Comparison of ENCODE assay signal across 8 cellular contexts in genomic region chr11:18394928-18395734, GRCh38. TPM values are rescaled to one million over a fixed set of nuclear protein-coding genes. Genes with fewer than 3 reads are reported as not detected.
DNase-seq lines count a peak whose midpoint lies in the region; ATAC-seq, FAIRE-seq and TF ChIP-seq lines count a peak whose summit lies in the region.

No MANE protein-coding gene starts in this region.

- ATAC-seq in Panc1 = no peak; the same call in 1 of the 2 replicates
- ATAC-seq in GM12878 = peak; percentile 14
- ATAC-seq in GM21576 (IDR thresholded peaks at IDR 0.05; ENCODE audit: unreplicated experiment) = no peak
- no peak for ATAC-seq in GM19397 (IDR thresholded peaks at IDR 0.05; ENCODE audit: unreplicated experiment)

- SMC1A ChIA-PET in GM12878 (lab: Charles Lee; ENCODE audit: uncharacterized antibody, unreplicated experiment) = interaction anchor here (0.7 to 7.1 kb wide), 22 partner anchors 10 to 364 kb away, joined by 3 to 83 read pairs (median 3); partner anchors contain the start of genes GTF2H1, HPS5 and TSG101

- WGBS in GM23248 (ENCODE audit: low coverage in 1 of 2, low lambda C conversion rate in 2 of 2, missing lambda C conversion rate in 2 of 2), 2 experiments = 1 to 2% methylated on average over 36 of the region's 36 CpGs
- WGBS in GM12878 (ENCODE audit: insufficient coverage, insufficient replicate concordance, low lambda C conversion rate, missing lambda C conversion rate) = 1% methylated on average over 36 of the region's 36 CpGs
- WGBS in small intestine, 3 donors = 0% methylated on average over 36 of the region's 36 CpGs

- intact Hi-C loops in Panc1 (cut with micrococcal nuclease; ENCODE audit: unreplicated experiment) (no loop called here), GM12878 (cut with micrococcal nuclease; ENCODE audit: unreplicated experiment) (loop anchor here (1.0 to 10.0 kb wide), 4 partner anchors 11 to 237 kb away; partner anchors contain the start of genes GTF2H1, HPS5, SPTY2D1 and TSG101)

- FAIRE-seq in GM12878 (lab: Jason Lieb, UNC) (no peak), small intestine (lab: Jason Lieb, UNC) (no peak)

- H3K79me2 ChIP-seq in GM23248 (ENCODE audit: insufficient read depth) (peaks cover 62% of the 10 kb centered on the region), GM12878 (ENCODE audit: control insufficient read depth, insufficient read depth, low read length) (peaks cover 64% of the 10 kb centered on the region)

- TF ChIP-seq EP300 in GM12878 (IDR thresholded peaks at IDR 0.05; ENCODE audit: borderline replicate concordance in 1 of 2, control insufficient read depth in 1 of 2, low read depth in 2 of 2, low read length in 2 of 2) = no peak

- H4K20me1 ChIP-seq in GM23248 (ENCODE audit: insufficient read depth) (peaks cover 37% of the 10 kb centered on the region), GM12878 (ENCODE audit: control insufficient read depth, insufficient read depth) (peaks cover 16% of the 10 kb centered on the region; the same call in 1 of the 2 replicates)

- no peak for TF ChIP-seq RAD21 in GM12878 (IDR thresholded peaks at IDR 0.05; ENCODE audit: insufficient read depth, low read depth, low read length)

- TF ChIP-seq CTCF in Panc1 (IDR thresholded peaks at IDR 0.05) (no peak), GM12878 (IDR thresholded peaks at IDR 0.05 in 2 of 3, conservative IDR thresholded peaks at IDR 0.05 in 1 of 3; ENCODE audit: control insufficient read depth in 2 of 3, extremely low read depth in 1 of 3, insufficient read depth in 1 of 3, low read depth in 3 of 3, low read length in 3 of 3) (no peak)

- in situ Hi-C loops in GM23248 (cut with MboI) (loop anchor here (5.0 kb wide), 1 partner anchor 43 kb away; no protein-coding TSS in a partner anchor), Panc1 (cut with HindIII; ENCODE audit: low pct_unique_long_range_greater_than_20kb, low sequenced_read_pairs) (no loop called here), GM12878 (cut with MboI) (loop anchor here (5.0 kb wide), 1 partner anchor 153 kb away; no protein-coding TSS in a partner anchor)

- H3K27me3 ChIP-seq in GM23248 (replicated peaks; ENCODE audit: insufficient read depth) = no peaks in the 10 kb centered on the region
- H3K27me3 ChIP-seq in Panc1 (ENCODE audit: control insufficient read depth, insufficient read depth, low read length) = no peaks in the 10 kb centered on the region
- no peaks in the 10 kb centered on the region for H3K27me3 ChIP-seq in GM12878 (replicated peaks in 1 of 2; ENCODE audit: control insufficient read depth in 2 of 2, insufficient read depth in 2 of 2, low read length in 1 of 2)
- no peaks in the 10 kb centered on the region for H3K27me3 ChIP-seq in small intestine (ENCODE audit: control insufficient read depth in 2 of 2, insufficient read depth in 2 of 2, low read length in 2 of 2)

- CTCF ChIA-PET in Panc1 (lab: Charles Lee) = interaction anchor here (0.6 kb wide), 1 partner anchor 12 kb away, joined by 7 read pairs; no protein-coding TSS in a partner anchor
- CTCF ChIA-PET in GM12878 (lab: Yijun Ruan, JAX) = interaction anchor here (0.6 to 4.3 kb wide), 11 partner anchors 10 to 236 kb away, joined by 3 to 31 read pairs (median 3); partner anchors contain the start of gene HPS5

- H2AFZ ChIP-seq in GM23248 (no peak overlapping the region), GM12878 (ENCODE audit: control insufficient read depth, low read depth, low read length) (no peak overlapping the region)

- H3K9me3 ChIP-seq in GM23248 (ENCODE audit: low read depth) = no peaks in the 10 kb centered on the region
- no peaks in the 10 kb centered on the region for H3K9me3 ChIP-seq in Panc1 (ENCODE audit: control insufficient read depth, insufficient read depth, low read depth, low read length)
- no peaks in the 10 kb centered on the region; the same call in 2 of the 3 replicates for H3K9me3 ChIP-seq in GM12878 (replicated peaks; ENCODE audit: control insufficient read depth, insufficient read depth, low read length)
- H3K9me3 ChIP-seq in small intestine (ENCODE audit: control insufficient read depth, low read depth) = no peaks in the 10 kb centered on the region

- H3K27ac ChIP-seq in GM23248 = peak overlapping the region; percentile 97
- peak overlapping the region; percentile 99 for H3K27ac ChIP-seq in Panc1 (ENCODE audit: low read length)
- H3K27ac ChIP-seq in GM12878 (ENCODE audit: control insufficient read depth, insufficient read depth) = peak overlapping the region; percentile 95
- H3K27ac ChIP-seq in small intestine (ENCODE audit: low read depth in 1 of 2, low read length in 1 of 2) = peak overlapping the region; percentile 92 to 98

- H3F3A ChIP-seq in GM23248 (ENCODE audit: insufficient read depth) = peaks cover 77% of the 10 kb centered on the region

- DNase-seq in GM23248 (peak; percentile 37), Panc1 (ENCODE audit: low read depth, low spot score) (no peak), GM12878 (ENCODE audit: low read depth, low spot score) (no peak), inferior parietal cortex (ENCODE audit: extremely low spot score) (peak; percentile 24), small intestine (no peak), NCI-H2107 (lab: John Stamatoyannopoulos, UW) (no peak)

- peaks cover 53% of the 10 kb centered on the region for H3K4me1 ChIP-seq in GM23248 (ENCODE audit: insufficient read depth)
- peaks cover 18% of the 10 kb centered on the region for H3K4me1 ChIP-seq in Panc1 (ENCODE audit: control insufficient read depth, insufficient read depth, low read length)
- H3K4me1 ChIP-seq in GM12878 (ENCODE audit: control insufficient read depth, insufficient read depth, low read length) = peaks cover 15% of the 10 kb centered on the region
- H3K4me1 ChIP-seq in small intestine (ENCODE audit: control insufficient read depth in 2 of 2, insufficient read depth in 1 of 2, low read depth in 1 of 2, low read length in 1 of 2) = peaks cover 2 to 4% of the 10 kb centered on the region in 2 donors

- peak overlapping the region; percentile 100 for H3K9ac ChIP-seq in GM23248
- H3K9ac ChIP-seq in GM12878 (ENCODE audit: control insufficient read depth, insufficient read depth, low read length) = peak overlapping the region; percentile 91

- RAD21 ChIA-PET in GM12878 (lab: Charles Lee; ENCODE audit: unreplicated experiment) = interaction anchor here (0.6 to 6.2 kb wide), 15 partner anchors 11 to 374 kb away, joined by 3 to 39 read pairs (median 4); partner anchors contain the start of genes HPS5, SPTY2D1 and TSG101

- no peak for TF ChIP-seq POLR2A in GM12878 (IDR thresholded peaks at IDR 0.05; ENCODE audit: low read depth, low read length)

- POLR2A ChIA-PET in Panc1 (lab: Charles Lee) (interaction anchor here (0.6 to 2.2 kb wide), 10 partner anchors 11 to 1319 kb away, joined by 3 to 17 read pairs (median 3); no protein-coding TSS in a partner anchor), GM12878 (lab: Charles Lee) (interaction anchor here (0.5 to 7.0 kb wide), 14 partner anchors 9 to 373 kb away, joined by 3 to 95 read pairs (median 5); partner anchors contain the start of genes GTF2H1, HPS5, SAAL1 and TSG101)

- H3K9me2 ChIP-seq in GM23248 (ENCODE audit: insufficient read depth) = no peaks in the 10 kb centered on the region

- TSS peak; percentile 72 for BruUV-seq in Panc1 (replicated peaks; lab: Mats Ljungman, UMichigan)
- BruUV-seq in GM12878 (replicated peaks; lab: Mats Ljungman, UMichigan) = TSS peak; percentile 64

- H3K4me2 ChIP-seq in GM23248 (ENCODE audit: unreplicated experiment) (peak overlapping the region; percentile 96), GM12878 (ENCODE audit: control insufficient read depth, insufficient read depth) (peak overlapping the region; percentile 84; the same call in 1 of the 2 replicates)

- H3K4me3 ChIP-seq in GM23248 (peak overlapping the region; percentile 100), Panc1 (ENCODE audit: low read depth in 2 of 2, low read length in 2 of 2) (peak overlapping the region; percentile 91 to 100), GM12878 (peak overlapping the region; percentile 97), small intestine (ENCODE audit: low read depth in 1 of 2, low read length in 2 of 2) (peak overlapping the region; percentile 80)

- peaks cover 45% of the 10 kb centered on the region for H3K36me3 ChIP-seq in GM23248 (ENCODE audit: low read depth)
- H3K36me3 ChIP-seq in Panc1 (ENCODE audit: control insufficient read depth, insufficient read depth, low read length) = peaks cover 35% of the 10 kb centered on the region
- peaks cover 13 to 33% of the 10 kb centered on the region in 2 experiments for H3K36me3 ChIP-seq in GM12878 (ENCODE audit: control insufficient read depth in 2 of 2, insufficient read depth in 2 of 2, low read length in 1 of 2)
- H3K36me3 ChIP-seq in small intestine (ENCODE audit: control insufficient read depth in 2 of 2, insufficient read depth in 2 of 2, low read length in 2 of 2) = peaks cover 12 to 22% of the 10 kb centered on the region in 2 donors

RNA-seq across cellular contexts. Expression of gene LDHA, which starts 0.8 kb away (rescaled TPM):
- 2,432 and 2,912 TPM in 2 replicates for total RNA-seq in GM23248 (2014; rRNA removed; shearing (Covaris generic))
- polyA plus RNA-seq in GM23248 (2016; fragmentation: Nextera tagmentation; extraction: Ambion mirVana) = 5,221 and 5,406 TPM in 2 replicates
- total RNA-seq in Panc1 (2021; ENCODE audit: unreplicated experiment) = 894 TPM
- polyA plus RNA-seq in Panc1 (2012; ENCODE audit: insufficient read length) = 1,229 TPM
- 350 and 370 TPM in 2 replicates for total RNA-seq in GM12878 (2013; cell fraction: nucleolus; rRNA removed)
- total RNA-seq in GM12878 (2014; rRNA removed) = 773 and 871 TPM in 2 replicates
- 837 and 848 TPM in 2 replicates for total RNA-seq in GM12878 (2014; rRNA removed; fragmentation: Illumina TruSeq; extraction: Trizol)
- total RNA-seq in GM12878 (2021) = 908 and 930 TPM in 2 replicates
- 1,009 TPM for polyA plus RNA-seq in GM12878 (2011; ENCODE audit: low read depth)
- 2,251 and 3,921 TPM in 2 replicates for polyA plus RNA-seq in GM12878 (2011; rRNA removed)
- polyA plus RNA-seq in GM12878 (2011; cell fraction: cytosol; rRNA removed) = 1,020 and 1,335 TPM in 2 replicates
- polyA plus RNA-seq in GM12878 (2011; cell fraction: nucleus; rRNA removed) = 741 and 953 TPM in 2 replicates
- 1,447 and 1,839 TPM in 2 replicates for polyA plus RNA-seq in GM12878 (2012)
- polyA plus RNA-seq in GM12878 (2014; fragmentation: Illumina TruSeq; extraction: Trizol) = 2,208 and 3,132 TPM in 2 replicates
- 1,000 to 10,000 TPM; 1,116 to 1,393 TPM for polyA plus RNA-seq in GM12878 (2014; fragmentation: Nextera tagmentation; extraction: Ambion mirVana)
- 1,219 and 1,341 TPM in 2 replicates for polyA plus RNA-seq in GM12878 (2014; rRNA removed)
- polyA plus RNA-seq in GM12878 (2016; fragmentation: Nextera tagmentation; extraction: Ambion mirVana) = 1,000 to 10,000 TPM; 2,169 to 2,300 TPM
- 1,844 and 2,203 TPM in 2 replicates for polyA minus RNA-seq in GM12878 (2011; rRNA and poly(A)+ RNA removed)
- polyA minus RNA-seq in GM12878 (2011; cell fraction: cytosol; rRNA and poly(A)+ RNA removed) = 733 and 746 TPM in 2 replicates
- polyA minus RNA-seq in GM12878 (2011; cell fraction: nucleus; rRNA and poly(A)+ RNA removed) = 267 and 339 TPM in 2 replicates
- 100 to 1,000 TPM; 487 to 825 (median 746) TPM for polyA plus RNA-seq in small intestine

RNA-seq across cellular contexts. Expression of gene LDHC, which starts 17.0 kb away (rescaled TPM):
- total RNA-seq in GM23248 (2014; rRNA removed; shearing (Covaris generic)) = not detected in 2 replicates
- polyA plus RNA-seq in GM23248 (2016; fragmentation: Nextera tagmentation; extraction: Ambion mirVana) (0.23 TPM in 1 of 2 replicates, not detected in the other), GM12878 (2011; rRNA removed) (not detected in 2 replicates), GM12878 (2014; fragmentation: Illumina TruSeq; extraction: Trizol) (0.04 TPM in 1 of 2 replicates, not detected in the other), GM12878 (2014; fragmentation: Nextera tagmentation; extraction: Ambion mirVana) (under 1 TPM in 1 of 2 experiments, not detected in 1; 0.16 TPM), GM12878 (2014; rRNA removed) (not detected in 2 replicates), GM12878 (2016; fragmentation: Nextera tagmentation; extraction: Ambion mirVana) (not detected), small intestine (1 to 10 TPM in 2 of 3 donors, under 1 TPM in 1; 0.07 to 5.1 (median 4.9) TPM)
- total RNA-seq in Panc1 (2021; ENCODE audit: unreplicated experiment) (0.26 TPM), GM12878 (2014; rRNA removed) (not detected in 2 replicates), GM12878 (2014; rRNA removed; fragmentation: Illumina TruSeq; extraction: Trizol) (not detected in 2 replicates), GM12878 (2021) (not detected in 2 replicates)
- polyA plus RNA-seq in Panc1 (2012; ENCODE audit: insufficient read length) = not detected
- not detected in 2 replicates for total RNA-seq in GM12878 (2013; cell fraction: nucleolus; rRNA removed)
- not detected for polyA plus RNA-seq in GM12878 (2011; ENCODE audit: low read depth)
- polyA plus RNA-seq in GM12878 (2011; cell fraction: cytosol; rRNA removed) = not detected in 2 replicates
- polyA plus RNA-seq in GM12878 (2011; cell fraction: nucleus; rRNA removed) = not detected in 2 replicates
- not detected in 2 replicates for polyA plus RNA-seq in GM12878 (2012)
- polyA minus RNA-seq in GM12878 (2011; rRNA and poly(A)+ RNA removed) = not detected in 2 replicates
- not detected in 2 replicates for polyA minus RNA-seq in GM12878 (2011; cell fraction: cytosol; rRNA and poly(A)+ RNA removed)
- not detected in 2 replicates for polyA minus RNA-seq in GM12878 (2011; cell fraction: nucleus; rRNA and poly(A)+ RNA removed)

Comparison
In these comparisons a context has a peak if more than half of its experiments do, and no peak if none do; other contexts are left out.
1. DNase-seq: peak in GM23248 (single experiment) and inferior parietal cortex (single experiment); none in Panc1 (single experiment), GM12878 (single experiment), small intestine (single experiment) and NCI-H2107 (single experiment).
2. Peak in every context shown above with its lines, with median percentiles within 50 percentile points of each other: H3K27ac ChIP-seq and H3K4me3 ChIP-seq.